ENCODE assay signal across 16 cellular contexts in the genomic region with DNA sequence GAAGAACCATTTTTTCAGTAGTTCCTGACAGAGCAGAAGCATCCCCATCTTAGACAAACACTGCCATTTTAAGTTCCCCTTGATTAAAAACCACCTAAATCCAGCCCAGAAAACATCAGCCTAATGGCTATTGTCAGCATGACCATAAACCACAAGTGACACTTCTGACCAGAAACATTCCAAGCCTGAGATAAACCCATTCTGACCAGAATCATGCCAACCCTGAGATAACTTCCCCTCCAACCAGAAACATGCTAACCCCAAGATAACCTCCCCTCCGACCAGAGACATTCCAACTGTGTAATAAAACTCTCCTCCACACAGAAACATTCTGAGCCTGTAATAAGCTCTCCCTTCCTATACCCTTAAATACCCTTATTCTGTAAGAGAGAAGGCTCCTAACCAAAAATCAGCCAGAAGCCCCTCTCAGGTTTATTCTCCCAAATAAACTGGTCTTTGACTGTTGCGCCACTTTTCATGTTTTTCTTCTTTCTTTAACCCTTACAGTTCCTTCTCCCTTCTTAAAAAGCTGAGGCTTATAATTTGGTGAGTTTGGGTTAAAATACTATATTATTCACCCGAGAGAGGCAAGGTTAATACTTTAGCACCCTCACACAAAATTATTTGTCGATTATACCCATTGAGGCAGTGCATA.
DNase-seq lines count a peak whose midpoint lies in the region; ATAC-seq and TF ChIP-seq lines count a peak whose summit lies in the region.
"Had no signal": no experiment of that assay in that cellular context is flagged by ENCODE, and none has a peak within 500 bp of the region (broad histone marks: within the 10 kb centered on the region; RNA-seq: fewer than 3 reads in every experiment).

No MANE protein-coding gene starts in this region.

- in situ Hi-C loops in astrocyte of the spinal cord (cut with HindIII; ENCODE audit: low sequenced_read_pairs) = no loop called here

- peaks cover 7% of the 10 kb centered on the region for H3K9me3 Mint-ChIP-seq in Calu3 (ENCODE audit: low read depth, unreplicated experiment)
- peaks cover 0 to 4% of the 10 kb centered on the region in 2 donors for H3K9me3 Mint-ChIP-seq in activated naive CD4-positive, alpha-beta T cell treated with anti-CD3 and anti-CD28 coated beads, Interleukin-2, amount 50 U/mL, for 72 hours

- no peak overlapping the region for H3K4me3 Mint-ChIP-seq in Calu3 (ENCODE audit: low read depth, unreplicated experiment)
- H3K4me3 Mint-ChIP-seq: CD14-positive monocyte had no signal

- H3K36me3 Mint-ChIP-seq in Calu3 (ENCODE audit: insufficient read depth, unreplicated experiment) = no peaks in the 10 kb centered on the region
- H3K36me3 Mint-ChIP-seq in activated naive CD4-positive, alpha-beta T cell treated with anti-CD3 and anti-CD28 coated beads, Interleukin-2, amount 50 U/mL, for 72 hours = no peaks in the 10 kb centered on the region
- H3K36me3 Mint-ChIP-seq: CD14-positive monocyte had no signal

- no peaks in the 10 kb centered on the region for H3K27me3 Mint-ChIP-seq in Calu3 (ENCODE audit: unreplicated experiment)

- CTCF ChIA-PET in Calu3 (lab: Charles Lee) = no interaction called here

- H3K4me1 Mint-ChIP-seq in Calu3 (ENCODE audit: low read depth, unreplicated experiment) = peaks cover 24% of the 10 kb centered on the region
- H3K4me1 Mint-ChIP-seq: CD14-positive monocyte had no signal

- no peak for ATAC-seq in activated naive CD4-positive, alpha-beta T cell treated with anti-CD3 and anti-CD28 coated beads, Interleukin-2, amount 50 U/mL, for 72 hours
- no peak for ATAC-seq in stimulated activated naive CD8-positive, alpha-beta T cell treated with anti-CD3 and anti-CD28 coated beads, Interleukin-15, Interleukin-2, amounts not matched to agents 100 U/mL and 50 U/mL, for 24 hours
- ATAC-seq: GM12878 had no signal

- intact Hi-C loops in Calu3 (cut with micrococcal nuclease; ENCODE audit: unreplicated experiment) = no loop called here

- no peak for DNase-seq in Calu3
- peak; percentile 85 for DNase-seq in OCI-M1 (lab: John Stamatoyannopoulos, UW)
- peak; percentile 8 for DNase-seq in astrocyte of the spinal cord (ENCODE audit: low read depth, low spot score)
- DNase-seq in kidney tubule cell (ENCODE audit: low spot score) = peak; percentile 7
- DNase-seq in activated naive CD4-positive, alpha-beta T cell treated with anti-CD3 and anti-CD28 coated beads, Interleukin-2, amount 50 U/mL, for 72 hours (ENCODE audit: low spot score in 2 of 2) = no peak
- no peak for DNase-seq in stimulated activated naive CD8-positive, alpha-beta T cell treated with anti-CD3 and anti-CD28 coated beads, Interleukin-15, Interleukin-2, amounts not matched to agents 100 U/mL and 50 U/mL, for 24 hours
- DNase-seq in HT-29 (ENCODE audit: low spot score) = no peak
- DNase-seq: DMS53, MM.1S, NCI-H1105 treated with DMSO at 0.1 percent for 48 hours, NCI-H187 treated with DMSO at 0.1 percent for 48 hours, NCI-H2171, SHP77 treated with DMSO at 0.1 percent for 48 hours had no signal

- TF ChIP-seq CTCF in Calu3 (IDR thresholded peaks at IDR 0.05; ENCODE audit: unreplicated experiment) (no peak), astrocyte of the spinal cord (IDR thresholded peaks at IDR 0.05; ENCODE audit: low read depth, low read length) (no peak)

- no TSS peak for BruUV-seq in Calu3 (replicated peaks; lab: Mats Ljungman, UMichigan)

- no peak overlapping the region for H3K4me3 ChIP-seq in astrocyte of the spinal cord (ENCODE audit: low read depth, low read length)
- H3K4me3 ChIP-seq: GM12878, HAP-1 had no signal

- peak overlapping the region; percentile 19 for H3K27ac Mint-ChIP-seq in Calu3 (ENCODE audit: unreplicated experiment)
- H3K27ac Mint-ChIP-seq in activated naive CD4-positive, alpha-beta T cell treated with anti-CD3 and anti-CD28 coated beads, Interleukin-2, amount 50 U/mL, for 72 hours = no peak overlapping the region
- H3K27ac Mint-ChIP-seq: CD14-positive monocyte had no signal

Comparison
In these comparisons a context has a peak if more than half of its experiments do, and no peak if none do; other contexts are left out.
1. DNase-seq: peak in OCI-M1 (single experiment), astrocyte of the spinal cord (single experiment) and kidney tubule cell (single experiment); none in Calu3 (single experiment), activated naive CD4-positive, alpha-beta T cell treated with anti-CD3 and anti-CD28 coated beads, Interleukin-2, amount 50 U/mL, for 72 hours (0 of 2), stimulated activated naive CD8-positive, alpha-beta T cell treated with anti-CD3 and anti-CD28 coated beads, Interleukin-15, Interleukin-2, amounts not matched to agents 100 U/mL and 50 U/mL, for 24 hours (single experiment) and HT-29 (single experiment).